ENCODE assay signal across 8 cellular contexts in genomic region chr21:39313042-39313456, GRCh38. TPM values are rescaled to one million over a fixed set of nuclear protein-coding genes. Genes with fewer than 3 reads are reported as not detected.
DNase-seq lines count a peak whose midpoint lies in the region; ATAC-seq and TF ChIP-seq lines count a peak whose summit lies in the region.

No MANE protein-coding gene starts in this region.

- WGBS in HUES64, result under 1% methylated on average over 49 of the region's 49 CpGs
- WGBS in prostate gland, result 0% methylated on average over 13 of the region's 49 CpGs

- no peaks in the 10 kb centered on the region for H3K27me3 ChIP-seq in HUES64 (ENCODE audit: insufficient read depth, low read length)
- no peaks in the 10 kb centered on the region for H3K27me3 ChIP-seq in prostate gland (replicated peaks; ENCODE audit: insufficient read depth)

- TF ChIP-seq CTCF in CD14-positive monocyte (IDR thresholded peaks at IDR 0.05) (no peak), prostate gland (IDR thresholded peaks at IDR 0.05) (no peak)

- ATAC-seq in GM19395 (IDR thresholded peaks at IDR 0.05; ENCODE audit: unreplicated experiment), result peak; percentile 13
- ATAC-seq in Right ventricle myocardium superior (ENCODE audit: poor library complexity), result peak; percentile 13
- no peak for ATAC-seq in GM21447 (IDR thresholded peaks at IDR 0.05; ENCODE audit: unreplicated experiment)

- peaks cover 0 to 2% (median 0%) of the 10 kb centered on the region in 3 donors for H3K27me3 Mint-ChIP-seq in CD14-positive monocyte (ENCODE audit: low read depth in 3 of 3)

- H3K9me3 ChIP-seq in HUES64 (ENCODE audit: insufficient read depth, low read depth, low read length) (no peaks in the 10 kb centered on the region), prostate gland (no peaks in the 10 kb centered on the region)

- H3K4me1 Mint-ChIP-seq in CD14-positive monocyte, result peaks cover 29% of the 10 kb centered on the region

- peak overlapping the region; percentile 73 for H3K4me3 ChIP-seq in HUES64 (ENCODE audit: low read length)
- H3K4me3 ChIP-seq in prostate gland, result peak overlapping the region; percentile 77 to 93

- intact Hi-C loops in CD14-positive monocyte (cut with micrococcal nuclease) (loop anchor here (2.0 to 10.0 kb wide), 5 partner anchors 34 to 134 kb away; partner anchors contain the start of genes HMGN1 (in 2 of the 2) and LCA5L (in 2 of the 2)), Right ventricle myocardium superior (cut with DNase I) (loop anchor here (5.0 kb wide), 2 partner anchors 34 to 74 kb away; partner anchors contain the start of gene HMGN1), prostate gland (cut with DNase I) (loop anchor here (2.0 to 5.0 kb wide), 2 partner anchors 36 to 134 kb away; partner anchors contain the start of genes HMGN1 and LCA5L)

- H3K9ac ChIP-seq in HUES64 (ENCODE audit: low read depth, low read length), result peak overlapping the region; percentile 94

- TF ChIP-seq POLR2A in prostate gland (IDR thresholded peaks at IDR 0.05), result no peak

- H3K27ac Mint-ChIP-seq in CD14-positive monocyte, result peak overlapping the region in 5 of 7 donors; percentile 54 to 98 (median 97)

- peak overlapping the region; percentile 94 to 97 for H3K4me3 Mint-ChIP-seq in CD14-positive monocyte

- H3K36me3 ChIP-seq in HUES64 (ENCODE audit: insufficient read depth, low read length) (peaks cover 36% of the 10 kb centered on the region), prostate gland (no peaks in the 10 kb centered on the region)

- peak; percentile 62 for DNase-seq in CD14-positive monocyte (ENCODE audit: low spot score)
- peak; percentile 6 for DNase-seq in activated T-helper 1 cell treated with Interleukin-2 at 50 U/mL for 16 hours (ENCODE audit: low read depth)
- peak; percentile 60 for DNase-seq in Right ventricle myocardium superior
- DNase-seq in prostate gland (ENCODE audit: low spot score), result no peak
- DNase-seq in COR-L47 (lab: John Stamatoyannopoulos, UW), result no peak

- H3K4me1 ChIP-seq in HUES64 (ENCODE audit: insufficient read depth, low read length) (peaks cover 13% of the 10 kb centered on the region; the same call in 1 of the 2 replicates), prostate gland (replicated peaks) (peaks cover 4% of the 10 kb centered on the region)

- H3K27ac ChIP-seq in HUES64 (ENCODE audit: low read depth, low read length) (peak overlapping the region; percentile 99), prostate gland (peak overlapping the region; percentile 95 to 96)

- no peaks in the 10 kb centered on the region for H3K9me3 Mint-ChIP-seq in CD14-positive monocyte

- H3K36me3 Mint-ChIP-seq in CD14-positive monocyte, result peaks cover 7 to 34% of the 10 kb centered on the region in 2 donors

RNA-seq across cellular contexts. Expression of gene BRWD1, which starts 0.4 kb away (rescaled TPM):
- polyA plus RNA-seq in CD14-positive monocyte, result 10 to 100 TPM; 12.7 to 16.8 TPM
- 15.8 TPM for polyA plus RNA-seq in HUES64 (2013, experiment 1 of 2)
- 19.1 TPM for polyA plus RNA-seq in HUES64 (2013, experiment 2 of 2)
- total RNA-seq in Right ventricle myocardium superior (29.1 TPM), prostate gland (10 to 100 TPM; 43.2 to 83.8 TPM)

RNA-seq across cellular contexts. Expression of gene HMGN1, which starts 35.8 kb away (rescaled TPM):
- 10 to 100 TPM; 59.8 to 72.7 TPM for polyA plus RNA-seq in CD14-positive monocyte
- 413 TPM for polyA plus RNA-seq in HUES64 (2013, experiment 1 of 2)
- 454 TPM for polyA plus RNA-seq in HUES64 (2013, experiment 2 of 2)
- 54.5 TPM for total RNA-seq in Right ventricle myocardium superior
- total RNA-seq in prostate gland, result 100 to 1,000 TPM; 141 to 270 TPM

Comparison
In these comparisons a context has a peak if more than half of its experiments do, and no peak if none do; other contexts are left out.
1. DNase-seq: peak in CD14-positive monocyte (single experiment), activated T-helper 1 cell treated with Interleukin-2 at 50 U/mL for 16 hours (single experiment) and Right ventricle myocardium superior (single experiment); none in prostate gland (single experiment) and COR-L47 (single experiment).